ENCODE assay signal across 9 cellular contexts in the genomic region with DNA sequence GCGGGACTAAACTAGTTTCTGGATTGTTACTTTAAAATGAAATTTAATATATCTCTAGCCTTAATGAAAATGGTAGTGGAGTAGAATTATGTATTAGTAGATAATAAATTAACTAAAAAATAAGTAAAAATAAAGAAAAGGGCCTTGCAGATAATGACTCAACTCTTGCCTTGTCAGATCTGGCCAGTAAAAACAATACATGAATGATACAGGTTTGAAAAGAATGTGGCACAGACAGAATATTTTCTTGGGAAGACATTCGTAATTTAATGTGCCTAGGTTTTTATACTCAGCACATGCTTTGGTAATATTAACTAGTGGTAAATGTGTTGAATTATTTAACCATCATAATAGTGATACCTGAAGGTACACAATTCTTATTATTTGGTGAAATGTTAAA. TPM values are rescaled to one million over a fixed set of nuclear protein-coding genes. Genes with fewer than 3 reads are reported as not detected.
A peak's percentile ranks its signal among the peaks of the same experiment; 100 is the strongest.
DNase-seq lines count a peak whose midpoint lies in the region; ATAC-seq and TF ChIP-seq lines count a peak whose summit lies in the region.
"Had no signal": no experiment of that assay in that cellular context is flagged by ENCODE, and none has a peak within 500 bp of the region (broad histone marks: within the 10 kb centered on the region; RNA-seq: fewer than 3 reads in every experiment).

No MANE protein-coding gene starts in this region.

- peak overlapping the region; percentile 59 for H3K4me3 Mint-ChIP-seq in activated T-cell treated with anti-CD3 and anti-CD28 coated beads, Interleukin-2, amount 50 U/mL, for 24 hours
- H3K4me3 Mint-ChIP-seq in activated CD8-positive, alpha-beta T cell treated with anti-CD3 and anti-CD28 coated beads, Interleukin-2, amount 10 ng/mL, durations not matched to agents 7 days and 5 days = peak overlapping the region; percentile 83

- peaks cover 56% of the 10 kb centered on the region for H3K36me3 Mint-ChIP-seq in activated T-cell treated with anti-CD3 and anti-CD28 coated beads, Interleukin-2, amount 50 U/mL, for 24 hours (ENCODE audit: low read depth)
- peaks cover 54% of the 10 kb centered on the region for H3K36me3 Mint-ChIP-seq in activated CD8-positive, alpha-beta T cell treated with anti-CD3 and anti-CD28 coated beads, Interleukin-2, amount 10 ng/mL, durations not matched to agents 7 days and 5 days (ENCODE audit: low read depth)

- no peak for TF ChIP-seq CTCF in right atrium auricular region (IDR thresholded peaks at IDR 0.05)

- POLR2A ChIA-PET in activated CD8-positive, alpha-beta T cell treated with anti-CD3 and anti-CD28 coated beads, Interleukin-2, amount 10 ng/mL, durations not matched to agents 7 days and 5 days (lab: Charles Lee) = interaction anchor here (1.0 to 3.3 kb wide), 7 partner anchors 9 to 377 kb away, joined by 3 to 32 read pairs (median 7); a partner anchor contains a TSS

- H3K9me3 Mint-ChIP-seq in activated T-cell treated with anti-CD3 and anti-CD28 coated beads, Interleukin-2, amount 50 U/mL, for 24 hours = peaks cover 4% of the 10 kb centered on the region
- H3K9me3 Mint-ChIP-seq in activated CD8-positive, alpha-beta T cell treated with anti-CD3 and anti-CD28 coated beads, Interleukin-2, amount 10 ng/mL, durations not matched to agents 7 days and 5 days (ENCODE audit: insufficient read depth) = no peaks in the 10 kb centered on the region

- H3K27ac ChIP-seq in right atrium auricular region = peak overlapping the region; percentile 63 to 83
- peak overlapping the region; percentile 42 for H3K27ac ChIP-seq in stomach smooth muscle (ENCODE audit: low read length)

- CTCF ChIA-PET in activated CD8-positive, alpha-beta T cell treated with anti-CD3 and anti-CD28 coated beads, Interleukin-2, amount 10 ng/mL, durations not matched to agents 7 days and 5 days (lab: Charles Lee) = interaction anchor here (1.1 to 4.4 kb wide), 11 partner anchors 10 to 155 kb away, joined by 3 to 60 read pairs (median 9); no protein-coding TSS in a partner anchor

- H3K4me1 ChIP-seq in right atrium auricular region = peaks cover 0 to 47% of the 10 kb centered on the region in 2 donors
- H3K4me1 ChIP-seq in stomach smooth muscle (ENCODE audit: control insufficient read depth, insufficient read depth, low read length) = no peaks in the 10 kb centered on the region

- peaks cover 0 to 3% of the 10 kb centered on the region in 2 donors for H3K9me3 ChIP-seq in right atrium auricular region
- H3K9me3 ChIP-seq in stomach smooth muscle (ENCODE audit: control insufficient read depth in 2 of 2, low read length in 2 of 2) = no peaks in the 10 kb centered on the region
- H3K9me3 ChIP-seq: BE2C had no signal

- peaks cover 86% of the 10 kb centered on the region for H3K4me1 Mint-ChIP-seq in activated T-cell treated with anti-CD3 and anti-CD28 coated beads, Interleukin-2, amount 50 U/mL, for 24 hours (ENCODE audit: low read depth)
- H3K4me1 Mint-ChIP-seq in activated CD8-positive, alpha-beta T cell treated with anti-CD3 and anti-CD28 coated beads, Interleukin-2, amount 10 ng/mL, durations not matched to agents 7 days and 5 days (ENCODE audit: low read depth) = peaks cover 83% of the 10 kb centered on the region

- no peak for ATAC-seq in activated CD8-positive, alpha-beta T cell treated with anti-CD3 and anti-CD28 coated beads, Interleukin-2, amount 10 ng/mL, durations not matched to agents 7 days and 5 days

- H3K9ac ChIP-seq in stomach smooth muscle (ENCODE audit: low read length in 2 of 2) = peak overlapping the region in 1 of 2 donors; percentile 30

- H3K27me3 Mint-ChIP-seq in activated T-cell treated with anti-CD3 and anti-CD28 coated beads, Interleukin-2, amount 50 U/mL, for 24 hours = no peaks in the 10 kb centered on the region
- H3K27me3 Mint-ChIP-seq in activated CD8-positive, alpha-beta T cell treated with anti-CD3 and anti-CD28 coated beads, Interleukin-2, amount 10 ng/mL, durations not matched to agents 7 days and 5 days (ENCODE audit: low read depth) = no peaks in the 10 kb centered on the region

- H3K27me3 ChIP-seq in right atrium auricular region (no peaks in the 10 kb centered on the region), stomach smooth muscle (ENCODE audit: control insufficient read depth in 1 of 2, insufficient read depth in 2 of 2, low read length in 2 of 2) (no peaks in the 10 kb centered on the region)
- H3K27me3 ChIP-seq: BE2C had no signal

- H3K4me3 ChIP-seq in right atrium auricular region (no peak overlapping the region), stomach smooth muscle (ENCODE audit: low read length in 2 of 2) (no peak overlapping the region)

- no peak for DNase-seq in activated T-cell treated with anti-CD3 and anti-CD28 coated beads, Interleukin-2, amount 50 U/mL, for 24 hours
- DNase-seq in activated T-cell treated with anti-CD3 and anti-CD28 coated beads for 4 hours (no peak), right atrium auricular region (ENCODE audit: low spot score) (no peak), amygdala (lab: John Stamatoyannopoulos, UW) (no peak), NCI-H1694 treated with DMSO at 0.1 percent for 48 hours (lab: John Stamatoyannopoulos, UW) (no peak)
- no peak for DNase-seq in activated CD8-positive, alpha-beta T cell treated with anti-CD3 and anti-CD28 coated beads, Interleukin-2, amount 10 ng/mL, durations not matched to agents 7 days and 5 days
- DNase-seq in stimulated activated CD4-positive, alpha-beta T cell treated with anti-CD3 and anti-CD28 coated beads, Interleukin-1b, Interleukin-23, amount 100 ng/mL, for 48 hours = no peak

- peak overlapping the region; percentile 96 for H3K27ac Mint-ChIP-seq in activated T-cell treated with anti-CD3 and anti-CD28 coated beads, Interleukin-2, amount 50 U/mL, for 24 hours
- H3K27ac Mint-ChIP-seq in activated CD8-positive, alpha-beta T cell treated with anti-CD3 and anti-CD28 coated beads, Interleukin-2, amount 10 ng/mL, durations not matched to agents 7 days and 5 days = peak overlapping the region; percentile 75

- H3K36me3 ChIP-seq in right atrium auricular region (no peaks in the 10 kb centered on the region), stomach smooth muscle (ENCODE audit: control insufficient read depth in 2 of 2, insufficient read depth in 2 of 2, low read length in 2 of 2) (no peaks in the 10 kb centered on the region)
- H3K36me3 ChIP-seq: BE2C had no signal

RNA-seq across cellular contexts. Expression of a gene that starts 28.3 kb away (rescaled TPM):
- 100 to 1,000 TPM in 1 of 2 experiments, 10 to 100 TPM in 1; 99.8 to 104 TPM for total RNA-seq in activated CD8-positive, alpha-beta T cell treated with anti-CD3 and anti-CD28 coated beads, Interleukin-2, amount 10 ng/mL, durations not matched to agents 7 days and 5 days
- total RNA-seq in right atrium auricular region = 10 to 100 TPM; 33.1 to 39.7 TPM
